Comparison of ENCODE assay signal across 8 cellular contexts in the genomic region with DNA sequence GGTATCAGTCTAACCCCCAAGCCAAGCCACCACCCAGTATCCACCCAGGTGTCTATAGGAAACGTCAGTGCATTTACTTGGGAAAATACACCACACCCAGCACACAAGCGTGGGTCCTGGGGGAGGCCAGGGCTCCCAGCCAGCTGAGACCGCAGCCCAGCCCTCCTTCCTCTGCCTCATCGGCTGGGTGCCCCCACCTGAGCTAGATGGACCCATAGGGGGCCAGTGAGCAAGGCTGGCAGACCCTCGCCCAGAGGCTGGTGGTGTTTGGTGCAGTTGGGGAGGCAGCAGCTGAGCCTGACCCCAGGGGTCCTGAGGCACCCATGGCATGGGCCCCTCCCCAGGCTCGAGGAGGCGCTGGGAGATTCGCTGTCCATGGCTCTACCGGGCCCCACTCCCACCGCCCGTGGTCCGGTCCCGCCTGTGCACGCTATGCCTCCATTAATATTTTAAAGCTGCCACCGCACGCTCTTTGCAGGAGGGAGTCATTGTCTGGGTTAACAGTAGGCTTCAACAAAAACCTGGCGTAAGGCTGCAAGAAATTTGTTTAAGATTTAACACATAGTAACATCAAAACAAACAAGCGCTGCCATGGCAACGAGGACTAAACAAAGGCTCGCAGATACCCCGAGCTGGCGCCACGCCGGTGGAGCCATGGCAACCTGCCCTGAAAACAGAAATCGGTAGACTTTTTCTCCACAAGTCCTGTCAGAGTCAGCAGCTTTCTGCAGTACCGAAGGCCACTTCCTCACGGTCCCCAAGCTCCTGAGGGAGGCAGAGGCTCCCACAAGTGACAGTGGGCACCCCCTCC. TPM values are rescaled to one million over a fixed set of nuclear protein-coding genes. Genes with fewer than 3 reads are reported as not detected.
DNase-seq lines count a peak whose midpoint lies in the region; ATAC-seq and TF ChIP-seq lines count a peak whose summit lies in the region.

No MANE protein-coding gene starts in this region.

- TF ChIP-seq POLR2A in body of pancreas (IDR thresholded peaks at IDR 0.05), result no peak

- TF ChIP-seq CTCF in body of pancreas (IDR thresholded peaks at IDR 0.05), result no peak

- DNase-seq in DMS153 (lab: John Stamatoyannopoulos, UW), result peak; percentile 94
- peak; percentile 75 for DNase-seq in NCI-H1092 treated with DMSO at 0.1 percent for 48 hours (lab: John Stamatoyannopoulos, UW)
- peak; percentile 33 to 87 (median 83) for DNase-seq in T-helper 1 cell
- peak; percentile 70 to 86 (median 75) for DNase-seq in body of pancreas
- DNase-seq in hepatic stellate cell (ENCODE audit: low spot score), result peak; percentile 83
- peak; percentile 72 for DNase-seq in sciatic nerve (ENCODE audit: low spot score)

- no peak overlapping the region for H3K4me3 ChIP-seq in body of pancreas

- H3K4me1 ChIP-seq in body of pancreas, result peaks cover 29% of the 10 kb centered on the region

- no peaks in the 10 kb centered on the region for H3K27me3 ChIP-seq in body of pancreas

- no peaks in the 10 kb centered on the region for H3K9me3 ChIP-seq in body of pancreas

- no peaks in the 10 kb centered on the region for H3K36me3 ChIP-seq in body of pancreas (replicated peaks in 1 of 2; ENCODE audit: insufficient read depth in 1 of 2, low read depth in 2 of 2)

- ATAC-seq in body of pancreas (peak; percentile 57), sciatic nerve (peak; percentile 7), GM21717 (IDR thresholded peaks at IDR 0.05; ENCODE audit: unreplicated experiment) (no peak), HG03095 (IDR thresholded peaks at IDR 0.05; ENCODE audit: unreplicated experiment) (no peak)

- whole genome bisulfite sequencing in body of pancreas, 2 donors, result 13 to 24% methylated on average over 17 to 27 of the region's 27 CpGs

- H3K27ac ChIP-seq in body of pancreas, result peak overlapping the region in 1 of 4 donors; percentile 6

- intact Hi-C loops in body of pancreas (cut with DNase I) (loop anchor here (2.0 kb wide), 1 partner anchor 228 kb away; no protein-coding TSS in a partner anchor), sciatic nerve (cut with DNase I) (loop anchor here (5.0 kb wide), 1 partner anchor 230 kb away; no protein-coding TSS in a partner anchor)

RNA-seq across cellular contexts. Expression of a gene that starts 20.6 kb away (rescaled TPM):
- total RNA-seq in body of pancreas (1 to 10 TPM; 2.6 to 5.2 TPM), sciatic nerve (3.4 TPM)

Comparison
In these comparisons a context has a peak if more than half of its experiments do, and no peak if none do; other contexts are left out.
1. ATAC-seq: peak in body of pancreas (single experiment) and sciatic nerve (single experiment); none in GM21717 (single experiment) and HG03095 (single experiment).
2. Peak in every context shown above with its lines, with median percentiles within 50 percentile points of each other: DNase-seq.